ENCODE assay signal across 24 cellular contexts in the genomic region with DNA sequence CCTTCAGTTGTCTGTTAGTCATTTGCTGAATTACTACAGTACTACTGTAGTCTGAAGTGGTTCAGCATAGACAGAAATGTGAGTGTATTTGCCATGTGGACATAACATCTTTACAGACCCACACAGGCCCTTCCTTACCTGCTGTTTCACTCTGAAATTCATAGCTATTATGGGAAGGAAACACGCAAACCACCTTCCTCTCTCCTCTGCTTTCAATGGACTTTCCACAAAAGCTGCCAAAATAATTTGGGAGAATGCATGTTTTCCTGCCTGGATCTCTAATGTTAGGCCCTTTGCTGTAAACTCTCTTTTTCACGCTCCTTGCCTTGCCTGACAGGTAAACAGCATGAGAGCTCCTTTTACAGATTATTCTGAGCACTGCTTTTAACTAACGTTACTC.
"Had no signal": no experiment of that assay in that cellular context is flagged by ENCODE, and none has a peak within 500 bp of the region (broad histone marks: within the 10 kb centered on the region; RNA-seq: fewer than 3 reads in every experiment).

No MANE protein-coding gene starts in this region.

- H3K4me3 Mint-ChIP-seq: dendritic cell treated with granulocyte-macrophage colony-stimulating factor and Interleukin-4, amounts not matched to agents 40 ng/mL and 50 ng/mL, for 4 days; effector memory CD8-positive, alpha-beta T cell; endodermal cell; immature natural killer cell; mesothelial cell of epicardium; naive B cell had no signal

- H3K4me3 ChIP-seq: colonic mucosa, esophagus squamous epithelium, gastroesophageal sphincter, heart left ventricle, hepatocyte, left lung, lower lobe of right lung, mucosa of descending colon had no signal

- H3K27ac ChIP-seq: colonic mucosa, epithelial cell of prostate, esophagus squamous epithelium, foreskin keratinocyte, gastroesophageal sphincter, heart left ventricle, hepatocyte, left lung, lower lobe of right lung had no signal

- H3K79me2 ChIP-seq: hepatocyte had no signal

- H3K36me3 ChIP-seq: colonic mucosa, esophagus squamous epithelium, gastroesophageal sphincter, heart left ventricle, left lung, lower lobe of right lung had no signal

- H2AFZ ChIP-seq: hepatocyte had no signal

- H3K4me1 Mint-ChIP-seq: endodermal cell, immature natural killer cell, mesothelial cell of epicardium, naive B cell had no signal

- H3K9me3 ChIP-seq: colonic mucosa, esophagus squamous epithelium, gastroesophageal sphincter, left lung, lower lobe of right lung, mucosa of descending colon had no signal

- H3K36me3 Mint-ChIP-seq: immature natural killer cell, mesothelial cell of epicardium, naive B cell had no signal

- H3K9me3 Mint-ChIP-seq: dendritic cell treated with granulocyte-macrophage colony-stimulating factor and Interleukin-4, amounts not matched to agents 40 ng/mL and 50 ng/mL, for 4 days; effector memory CD8-positive, alpha-beta T cell; naive B cell had no signal

- H3K27me3 Mint-ChIP-seq: dendritic cell treated with granulocyte-macrophage colony-stimulating factor and Interleukin-4, amounts not matched to agents 40 ng/mL and 50 ng/mL, for 4 days had no signal

- H3K4me2 ChIP-seq: hepatocyte had no signal

- H3K4me1 ChIP-seq: colonic mucosa, esophagus squamous epithelium, foreskin keratinocyte, gastroesophageal sphincter, left lung, lower lobe of right lung had no signal

- H3K27ac Mint-ChIP-seq: dendritic cell treated with granulocyte-macrophage colony-stimulating factor and Interleukin-4, amounts not matched to agents 40 ng/mL and 50 ng/mL, for 4 days; effector memory CD8-positive, alpha-beta T cell; endodermal cell; immature natural killer cell; mesothelial cell of epicardium; naive B cell had no signal

- ATAC-seq: effector memory CD8-positive, alpha-beta T cell; esophagus mucosa; foreskin keratinocyte; gastroesophageal sphincter; heart left ventricle; left cardiac atrium; left lung; left ventricle myocardium superior; lower lobe of right lung; mucosa of descending colon had no signal

- H3K27me3 ChIP-seq: colonic mucosa, esophagus squamous epithelium, foreskin keratinocyte, gastroesophageal sphincter, heart left ventricle, hepatocyte, left lung had no signal

- DNase-seq: colonic mucosa; cortex of kidney; effector CD8-positive, alpha-beta T cell; effector memory CD8-positive, alpha-beta T cell; endodermal cell; erythroblast; esophagus squamous epithelium; foreskin keratinocyte; heart left ventricle; hypothalamus; immature natural killer cell; left cardiac atrium; left lung; left ventricle myocardium superior; lower lobe of right lung; mesenchymal stem cell; mucosa of descending colon; naive B cell had no signal
